In the genomic region with DNA sequence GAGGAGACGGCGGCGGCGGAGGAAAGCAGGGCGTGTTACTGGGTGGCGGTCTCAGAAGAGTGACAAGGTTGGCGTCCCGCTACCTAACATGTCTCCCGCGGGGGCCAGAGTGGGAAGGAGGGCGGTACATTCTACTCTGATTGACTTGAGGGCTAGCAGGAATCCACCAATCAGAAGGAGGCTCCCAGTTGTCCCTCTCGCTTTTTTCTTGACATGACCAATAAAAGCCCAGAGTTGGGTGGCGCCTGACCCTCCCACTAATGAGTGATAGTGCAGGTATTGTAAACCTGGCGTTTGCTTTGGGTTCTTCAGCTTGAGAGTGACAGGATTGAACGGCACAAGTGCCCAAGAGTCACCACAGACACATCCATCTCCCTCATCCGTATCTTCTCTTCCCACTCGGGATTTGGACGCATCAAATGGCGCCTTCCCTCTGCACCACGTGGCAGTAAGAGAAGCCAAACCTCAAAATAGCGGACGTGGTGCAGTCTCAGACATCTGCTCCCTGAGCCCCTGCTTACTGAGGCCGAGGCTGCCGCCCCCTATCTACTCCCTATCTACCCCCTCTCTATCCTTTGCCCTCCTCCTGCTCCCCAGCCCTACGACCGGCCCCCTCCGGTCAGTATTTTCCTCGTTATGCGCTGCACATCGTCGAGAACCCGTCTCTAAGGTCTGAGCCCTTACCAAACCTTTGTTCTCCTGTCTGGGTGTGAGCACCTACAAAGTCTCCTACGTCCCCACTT, we compare ENCODE assay signal across 1 cellular context.
TF ChIP-seq lines count a peak whose summit lies in the region.

No MANE protein-coding gene starts in this region.

TF ChIP-seq in HepG2, 621 proteins besides CTCF, POLR2A, EP300 and RAD21 (continued from another document and continues in another):
- TF ChIP-seq, protein P1, sequence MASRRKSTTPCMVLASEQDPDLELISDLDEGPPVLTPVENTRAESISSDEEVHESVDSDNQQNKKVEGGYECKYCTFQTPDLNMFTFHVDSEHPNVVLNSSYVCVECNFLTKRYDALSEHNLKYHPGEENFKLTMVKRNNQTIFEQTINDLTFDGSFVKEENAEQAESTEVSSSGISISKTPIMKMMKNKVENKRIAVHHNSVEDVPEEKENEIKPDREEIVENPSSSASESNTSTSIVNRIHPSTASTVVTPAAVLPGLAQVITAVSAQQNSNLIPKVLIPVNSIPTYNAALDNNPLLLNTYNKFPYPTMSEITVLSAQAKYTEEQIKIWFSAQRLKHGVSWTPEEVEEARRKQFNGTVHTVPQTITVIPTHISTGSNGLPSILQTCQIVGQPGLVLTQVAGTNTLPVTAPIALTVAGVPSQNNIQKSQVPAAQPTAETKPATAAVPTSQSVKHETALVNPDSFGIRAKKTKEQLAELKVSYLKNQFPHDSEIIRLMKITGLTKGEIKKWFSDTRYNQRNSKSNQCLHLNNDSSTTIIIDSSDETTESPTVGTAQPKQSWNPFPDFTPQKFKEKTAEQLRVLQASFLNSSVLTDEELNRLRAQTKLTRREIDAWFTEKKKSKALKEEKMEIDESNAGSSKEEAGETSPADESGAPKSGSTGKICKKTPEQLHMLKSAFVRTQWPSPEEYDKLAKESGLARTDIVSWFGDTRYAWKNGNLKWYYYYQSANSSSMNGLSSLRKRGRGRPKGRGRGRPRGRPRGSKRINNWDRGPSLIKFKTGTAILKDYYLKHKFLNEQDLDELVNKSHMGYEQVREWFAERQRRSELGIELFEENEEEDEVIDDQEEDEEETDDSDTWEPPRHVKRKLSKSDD (CRISPR knock-in tag; IDR thresholded peaks at IDR 0.05; ENCODE audit: low read depth), result peak; percentile 92; the same call in 1 of the 2 replicates
- TF ChIP-seq MAZ (IDR thresholded peaks at IDR 0.05; ENCODE audit: borderline replicate concordance, low read depth, low read length) (peak; percentile 80), MAZ (CRISPR knock-in tag; IDR thresholded peaks at IDR 0.05; ENCODE audit: low read depth) (no peak), RXRA (CRISPR knock-in tag; IDR thresholded peaks at IDR 0.05) (0 out of 2 replicates have a peak, but pooled peaks have one; percentile 30), ZNF12 (CRISPR knock-in tag; IDR thresholded peaks at IDR 0.05) (no peak), ZNF562 (CRISPR knock-in tag; IDR thresholded peaks at IDR 0.05; ENCODE audit: borderline replicate concordance) (no peak), ATAD3A (CRISPR knock-in tag; IDR thresholded peaks at IDR 0.05) (peak; percentile 78; the same call in 1 of the 2 replicates), SP2 (CRISPR knock-in tag; IDR thresholded peaks at IDR 0.05) (peak; percentile 93), ZNF720 (CRISPR knock-in tag; IDR thresholded peaks at IDR 0.05) (0 out of 2 replicates have a peak, but pooled peaks have one; percentile 77), ELF1 (CRISPR knock-in tag; IDR thresholded peaks at IDR 0.05) (peak; percentile 43), ZNF317 (CRISPR knock-in tag; IDR thresholded peaks at IDR 0.05) (no peak), RFX3 (CRISPR knock-in tag; IDR thresholded peaks at IDR 0.05) (no peak), HNF4A (CRISPR knock-in tag; IDR thresholded peaks at IDR 0.05) (peak; percentile 18; the same call in 1 of the 2 replicates), NFYC (CRISPR knock-in tag; IDR thresholded peaks at IDR 0.05) (peak; percentile 96), ATRX (CRISPR knock-in tag; IDR thresholded peaks at IDR 0.05; ENCODE audit: borderline replicate concordance) (0 out of 2 replicates have a peak, but pooled peaks have one; percentile 52), TBX3 (IDR thresholded peaks at IDR 0.05; ENCODE audit: borderline replicate concordance) (peak; percentile 6; the same call in 1 of the 2 replicates), PAWR (CRISPR knock-in tag; IDR thresholded peaks at IDR 0.05; ENCODE audit: borderline replicate concordance) (no peak), XRCC5 (optimal IDR thresholded peaks at IDR 0.05; ENCODE audit: low read length) (no peak), CENPT (CRISPR knock-in tag; IDR thresholded peaks at IDR 0.05; ENCODE audit: low read depth) (peak; percentile 86; the same call in 1 of the 2 replicates), NR2F6 (IDR thresholded peaks at IDR 0.05) (no peak), NR2F6 (CRISPR knock-in tag; IDR thresholded peaks at IDR 0.05) (no peak), ZBTB38 (CRISPR knock-in tag; IDR thresholded peaks at IDR 0.05) (peak; percentile 72), ZNF431 (CRISPR knock-in tag; IDR thresholded peaks at IDR 0.05; ENCODE audit: borderline replicate concordance, low read depth) (peak; percentile 88), ZFP82 (CRISPR knock-in tag; IDR thresholded peaks at IDR 0.05; ENCODE audit: borderline replicate concordance) (no peak), IKZF4 (CRISPR knock-in tag; IDR thresholded peaks at IDR 0.05; ENCODE audit: borderline replicate concordance, low read depth, not compliant biosample characterization) (peak; percentile 13)
- TF ChIP-seq, protein P2, sequence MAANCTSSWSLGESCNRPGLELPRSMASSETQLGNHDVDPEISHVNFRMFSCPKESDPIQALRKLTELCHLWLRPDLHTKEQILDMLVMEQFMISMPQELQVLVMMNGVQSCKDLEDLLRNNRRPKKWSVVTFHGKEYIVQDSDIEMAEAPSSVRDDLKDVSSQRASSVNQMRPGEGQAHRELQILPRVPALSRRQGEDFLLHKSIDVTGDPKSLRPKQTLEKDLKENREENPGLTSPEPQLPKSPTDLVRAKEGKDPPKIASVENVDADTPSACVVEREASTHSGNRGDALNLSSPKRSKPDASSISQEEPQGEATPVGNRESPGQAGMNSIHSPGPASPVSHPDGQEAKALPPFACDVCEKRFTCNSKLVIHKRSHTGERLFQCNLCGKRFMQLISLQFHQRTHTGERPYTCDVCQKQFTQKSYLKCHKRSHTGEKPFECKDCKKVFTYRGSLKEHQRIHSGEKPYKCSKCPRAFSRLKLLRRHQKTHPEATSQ (CRISPR knock-in tag; IDR thresholded peaks at IDR 0.05; ENCODE audit: borderline replicate concordance), result no peak
- TF ChIP-seq, protein P3, sequence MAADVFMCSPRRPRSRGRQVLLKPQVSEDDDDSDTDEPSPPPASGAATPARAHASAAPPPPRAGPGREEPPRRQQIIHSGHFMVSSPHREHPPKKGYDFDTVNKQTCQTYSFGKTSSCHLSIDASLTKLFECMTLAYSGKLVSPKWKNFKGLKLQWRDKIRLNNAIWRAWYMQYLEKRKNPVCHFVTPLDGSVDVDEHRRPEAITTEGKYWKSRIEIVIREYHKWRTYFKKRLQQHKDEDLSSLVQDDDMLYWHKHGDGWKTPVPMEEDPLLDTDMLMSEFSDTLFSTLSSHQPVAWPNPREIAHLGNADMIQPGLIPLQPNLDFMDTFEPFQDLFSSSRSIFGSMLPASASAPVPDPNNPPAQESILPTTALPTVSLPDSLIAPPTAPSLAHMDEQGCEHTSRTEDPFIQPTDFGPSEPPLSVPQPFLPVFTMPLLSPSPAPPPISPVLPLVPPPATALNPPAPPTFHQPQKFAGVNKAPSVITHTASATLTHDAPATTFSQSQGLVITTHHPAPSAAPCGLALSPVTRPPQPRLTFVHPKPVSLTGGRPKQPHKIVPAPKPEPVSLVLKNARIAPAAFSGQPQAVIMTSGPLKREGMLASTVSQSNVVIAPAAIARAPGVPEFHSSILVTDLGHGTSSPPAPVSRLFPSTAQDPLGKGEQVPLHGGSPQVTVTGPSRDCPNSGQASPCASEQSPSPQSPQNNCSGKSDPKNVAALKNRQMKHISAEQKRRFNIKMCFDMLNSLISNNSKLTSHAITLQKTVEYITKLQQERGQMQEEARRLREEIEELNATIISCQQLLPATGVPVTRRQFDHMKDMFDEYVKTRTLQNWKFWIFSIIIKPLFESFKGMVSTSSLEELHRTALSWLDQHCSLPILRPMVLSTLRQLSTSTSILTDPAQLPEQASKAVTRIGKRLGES (CRISPR knock-in tag; IDR thresholded peaks at IDR 0.05; ENCODE audit: borderline replicate concordance), result no peak
- TF ChIP-seq, protein P4, sequence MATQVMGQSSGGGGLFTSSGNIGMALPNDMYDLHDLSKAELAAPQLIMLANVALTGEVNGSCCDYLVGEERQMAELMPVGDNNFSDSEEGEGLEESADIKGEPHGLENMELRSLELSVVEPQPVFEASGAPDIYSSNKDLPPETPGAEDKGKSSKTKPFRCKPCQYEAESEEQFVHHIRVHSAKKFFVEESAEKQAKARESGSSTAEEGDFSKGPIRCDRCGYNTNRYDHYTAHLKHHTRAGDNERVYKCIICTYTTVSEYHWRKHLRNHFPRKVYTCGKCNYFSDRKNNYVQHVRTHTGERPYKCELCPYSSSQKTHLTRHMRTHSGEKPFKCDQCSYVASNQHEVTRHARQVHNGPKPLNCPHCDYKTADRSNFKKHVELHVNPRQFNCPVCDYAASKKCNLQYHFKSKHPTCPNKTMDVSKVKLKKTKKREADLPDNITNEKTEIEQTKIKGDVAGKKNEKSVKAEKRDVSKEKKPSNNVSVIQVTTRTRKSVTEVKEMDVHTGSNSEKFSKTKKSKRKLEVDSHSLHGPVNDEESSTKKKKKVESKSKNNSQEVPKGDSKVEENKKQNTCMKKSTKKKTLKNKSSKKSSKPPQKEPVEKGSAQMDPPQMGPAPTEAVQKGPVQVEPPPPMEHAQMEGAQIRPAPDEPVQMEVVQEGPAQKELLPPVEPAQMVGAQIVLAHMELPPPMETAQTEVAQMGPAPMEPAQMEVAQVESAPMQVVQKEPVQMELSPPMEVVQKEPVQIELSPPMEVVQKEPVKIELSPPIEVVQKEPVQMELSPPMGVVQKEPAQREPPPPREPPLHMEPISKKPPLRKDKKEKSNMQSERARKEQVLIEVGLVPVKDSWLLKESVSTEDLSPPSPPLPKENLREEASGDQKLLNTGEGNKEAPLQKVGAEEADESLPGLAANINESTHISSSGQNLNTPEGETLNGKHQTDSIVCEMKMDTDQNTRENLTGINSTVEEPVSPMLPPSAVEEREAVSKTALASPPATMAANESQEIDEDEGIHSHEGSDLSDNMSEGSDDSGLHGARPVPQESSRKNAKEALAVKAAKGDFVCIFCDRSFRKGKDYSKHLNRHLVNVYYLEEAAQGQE (IDR thresholded peaks at IDR 0.05; ENCODE audit: borderline replicate concordance in 1 of 2, low read depth in 1 of 2, low read length in 2 of 2), result 0 out of 4 replicates have a peak, but pooled peaks of 1 of the 2 experiments have one; percentile 12
- TF ChIP-seq, protein P5, sequence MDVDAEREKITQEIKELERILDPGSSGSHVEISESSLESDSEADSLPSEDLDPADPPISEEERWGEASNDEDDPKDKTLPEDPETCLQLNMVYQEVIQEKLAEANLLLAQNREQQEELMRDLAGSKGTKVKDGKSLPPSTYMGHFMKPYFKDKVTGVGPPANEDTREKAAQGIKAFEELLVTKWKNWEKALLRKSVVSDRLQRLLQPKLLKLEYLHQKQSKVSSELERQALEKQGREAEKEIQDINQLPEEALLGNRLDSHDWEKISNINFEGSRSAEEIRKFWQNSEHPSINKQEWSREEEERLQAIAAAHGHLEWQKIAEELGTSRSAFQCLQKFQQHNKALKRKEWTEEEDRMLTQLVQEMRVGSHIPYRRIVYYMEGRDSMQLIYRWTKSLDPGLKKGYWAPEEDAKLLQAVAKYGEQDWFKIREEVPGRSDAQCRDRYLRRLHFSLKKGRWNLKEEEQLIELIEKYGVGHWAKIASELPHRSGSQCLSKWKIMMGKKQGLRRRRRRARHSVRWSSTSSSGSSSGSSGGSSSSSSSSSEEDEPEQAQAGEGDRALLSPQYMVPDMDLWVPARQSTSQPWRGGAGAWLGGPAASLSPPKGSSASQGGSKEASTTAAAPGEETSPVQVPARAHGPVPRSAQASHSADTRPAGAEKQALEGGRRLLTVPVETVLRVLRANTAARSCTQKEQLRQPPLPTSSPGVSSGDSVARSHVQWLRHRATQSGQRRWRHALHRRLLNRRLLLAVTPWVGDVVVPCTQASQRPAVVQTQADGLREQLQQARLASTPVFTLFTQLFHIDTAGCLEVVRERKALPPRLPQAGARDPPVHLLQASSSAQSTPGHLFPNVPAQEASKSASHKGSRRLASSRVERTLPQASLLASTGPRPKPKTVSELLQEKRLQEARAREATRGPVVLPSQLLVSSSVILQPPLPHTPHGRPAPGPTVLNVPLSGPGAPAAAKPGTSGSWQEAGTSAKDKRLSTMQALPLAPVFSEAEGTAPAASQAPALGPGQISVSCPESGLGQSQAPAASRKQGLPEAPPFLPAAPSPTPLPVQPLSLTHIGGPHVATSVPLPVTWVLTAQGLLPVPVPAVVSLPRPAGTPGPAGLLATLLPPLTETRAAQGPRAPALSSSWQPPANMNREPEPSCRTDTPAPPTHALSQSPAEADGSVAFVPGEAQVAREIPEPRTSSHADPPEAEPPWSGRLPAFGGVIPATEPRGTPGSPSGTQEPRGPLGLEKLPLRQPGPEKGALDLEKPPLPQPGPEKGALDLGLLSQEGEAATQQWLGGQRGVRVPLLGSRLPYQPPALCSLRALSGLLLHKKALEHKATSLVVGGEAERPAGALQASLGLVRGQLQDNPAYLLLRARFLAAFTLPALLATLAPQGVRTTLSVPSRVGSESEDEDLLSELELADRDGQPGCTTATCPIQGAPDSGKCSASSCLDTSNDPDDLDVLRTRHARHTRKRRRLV (CRISPR knock-in tag; IDR thresholded peaks at IDR 0.05), result no peak; the same call in 1 of the 2 replicates
- TF ChIP-seq, protein P6, sequence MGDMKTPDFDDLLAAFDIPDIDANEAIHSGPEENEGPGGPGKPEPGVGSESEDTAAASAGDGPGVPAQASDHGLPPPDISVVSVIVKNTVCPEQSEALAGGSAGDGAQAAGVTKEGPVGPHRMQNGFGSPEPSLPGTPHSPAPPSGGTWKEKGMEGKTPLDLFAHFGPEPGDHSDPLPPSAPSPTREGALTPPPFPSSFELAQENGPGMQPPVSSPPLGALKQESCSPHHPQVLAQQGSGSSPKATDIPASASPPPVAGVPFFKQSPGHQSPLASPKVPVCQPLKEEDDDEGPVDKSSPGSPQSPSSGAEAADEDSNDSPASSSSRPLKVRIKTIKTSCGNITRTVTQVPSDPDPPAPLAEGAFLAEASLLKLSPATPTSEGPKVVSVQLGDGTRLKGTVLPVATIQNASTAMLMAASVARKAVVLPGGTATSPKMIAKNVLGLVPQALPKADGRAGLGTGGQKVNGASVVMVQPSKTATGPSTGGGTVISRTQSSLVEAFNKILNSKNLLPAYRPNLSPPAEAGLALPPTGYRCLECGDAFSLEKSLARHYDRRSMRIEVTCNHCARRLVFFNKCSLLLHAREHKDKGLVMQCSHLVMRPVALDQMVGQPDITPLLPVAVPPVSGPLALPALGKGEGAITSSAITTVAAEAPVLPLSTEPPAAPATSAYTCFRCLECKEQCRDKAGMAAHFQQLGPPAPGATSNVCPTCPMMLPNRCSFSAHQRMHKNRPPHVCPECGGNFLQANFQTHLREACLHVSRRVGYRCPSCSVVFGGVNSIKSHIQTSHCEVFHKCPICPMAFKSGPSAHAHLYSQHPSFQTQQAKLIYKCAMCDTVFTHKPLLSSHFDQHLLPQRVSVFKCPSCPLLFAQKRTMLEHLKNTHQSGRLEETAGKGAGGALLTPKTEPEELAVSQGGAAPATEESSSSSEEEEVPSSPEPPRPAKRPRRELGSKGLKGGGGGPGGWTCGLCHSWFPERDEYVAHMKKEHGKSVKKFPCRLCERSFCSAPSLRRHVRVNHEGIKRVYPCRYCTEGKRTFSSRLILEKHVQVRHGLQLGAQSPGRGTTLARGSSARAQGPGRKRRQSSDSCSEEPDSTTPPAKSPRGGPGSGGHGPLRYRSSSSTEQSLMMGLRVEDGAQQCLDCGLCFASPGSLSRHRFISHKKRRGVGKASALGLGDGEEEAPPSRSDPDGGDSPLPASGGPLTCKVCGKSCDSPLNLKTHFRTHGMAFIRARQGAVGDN (CRISPR knock-in tag; IDR thresholded peaks at IDR 0.05), result peak; percentile 88
- TF ChIP-seq, protein P7, sequence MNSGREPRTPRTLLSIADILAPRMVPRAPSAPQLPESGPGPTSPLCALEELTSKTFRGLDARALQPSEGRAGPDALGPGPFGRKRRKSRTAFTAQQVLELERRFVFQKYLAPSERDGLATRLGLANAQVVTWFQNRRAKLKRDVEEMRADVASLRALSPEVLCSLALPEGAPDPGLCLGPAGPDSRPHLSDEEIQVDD (CRISPR knock-in tag; IDR thresholded peaks at IDR 0.05; ENCODE audit: borderline replicate concordance), result peak; percentile 62; the same call in 1 of the 2 replicates
- TF ChIP-seq, protein P8, sequence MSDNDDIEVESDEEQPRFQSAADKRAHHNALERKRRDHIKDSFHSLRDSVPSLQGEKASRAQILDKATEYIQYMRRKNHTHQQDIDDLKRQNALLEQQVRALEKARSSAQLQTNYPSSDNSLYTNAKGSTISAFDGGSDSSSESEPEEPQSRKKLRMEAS (IDR thresholded peaks at IDR 0.05), result peak; percentile 94
